ENCODE assay signal across 15 cellular contexts in the genomic region with DNA sequence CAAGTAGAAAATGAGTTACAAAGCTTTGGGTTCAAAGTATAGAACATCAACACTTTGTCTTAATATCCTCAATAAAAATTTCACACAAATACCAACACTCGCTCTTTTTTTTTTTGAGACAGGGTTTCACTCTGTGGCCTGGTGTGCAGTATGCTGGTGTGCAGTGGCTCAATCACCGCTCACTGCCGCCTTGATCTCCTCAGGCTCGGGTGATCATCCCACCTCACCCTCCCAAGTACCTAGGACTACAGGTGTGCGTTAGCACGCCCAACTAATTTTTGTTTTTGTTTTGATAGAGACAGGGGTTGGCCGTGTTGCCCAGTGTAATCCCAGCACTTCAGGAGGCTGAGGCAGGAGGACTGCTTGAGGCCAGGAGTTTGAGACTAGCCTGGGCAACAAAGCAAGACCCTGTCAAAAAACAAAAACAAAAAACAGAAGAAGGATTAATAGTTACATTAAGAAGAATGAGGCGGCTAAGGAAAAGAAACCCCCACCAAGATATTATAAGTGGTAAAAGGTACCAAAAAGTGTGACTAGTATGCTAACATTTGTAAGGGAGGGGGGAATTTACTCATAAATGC.
DNase-seq lines count a peak whose midpoint lies in the region; ATAC-seq and TF ChIP-seq lines count a peak whose summit lies in the region.
"Had no signal": no experiment of that assay in that cellular context is flagged by ENCODE, and none has a peak within 500 bp of the region (broad histone marks: within the 10 kb centered on the region; RNA-seq: fewer than 3 reads in every experiment).

No MANE protein-coding gene starts in this region.

- ATAC-seq in stimulated activated memory B cell treated with anti-CD40 and anti-IgM and Interleukin-4, amounts not matched to agents 10 μg/mL and 1 μg/mL and 100 μg/mL, for 72 hours: peak; percentile 71
- no peak for ATAC-seq in HG02852 (IDR thresholded peaks at IDR 0.05; ENCODE audit: unreplicated experiment)

- peaks cover 13% of the 10 kb centered on the region for H3K36me3 Mint-ChIP-seq in T-helper 1 cell treated with Interleukin-12 subunit alpha and Interleukin-12 subunit beta and Interleukin-4 antibody, amounts not matched to agents 30 μg/mL and 1 μg/mL, for 36 hours (ENCODE audit: low read depth)
- H3K36me3 Mint-ChIP-seq in dendritic cell treated with granulocyte-macrophage colony-stimulating factor and Interleukin-4, amounts not matched to agents 40 ng/mL and 50 ng/mL, for 4 days (ENCODE audit: low read depth): peaks cover 20% of the 10 kb centered on the region
- peaks cover 31% of the 10 kb centered on the region for H3K36me3 Mint-ChIP-seq in stimulated activated memory B cell treated with anti-CD40 and anti-IgM and Interleukin-4, amounts not matched to agents 10 μg/mL and 1 μg/mL and 100 μg/mL, for 72 hours

- peak overlapping the region; percentile 52 for H3K27ac ChIP-seq in KMS-11
- H3K27ac ChIP-seq: 22Rv1, VCaP had no signal

- H2AFZ ChIP-seq in KMS-11 (ENCODE audit: low read depth): no peak overlapping the region

- no peaks in the 10 kb centered on the region for H4K20me1 ChIP-seq in KMS-11 (ENCODE audit: insufficient read depth)

- peak overlapping the region; percentile 2; the same call in 1 of the 2 replicates for H3K9ac ChIP-seq in KMS-11

- no peaks in the 10 kb centered on the region for H3K27me3 ChIP-seq in KMS-11 (ENCODE audit: insufficient read depth, low read depth)

- no peaks in the 10 kb centered on the region for H3K36me3 ChIP-seq in KMS-11 (ENCODE audit: insufficient read depth)

- peak overlapping the region; percentile 45 for H3K4me2 ChIP-seq in KMS-11

- peaks cover 79% of the 10 kb centered on the region for H3K79me2 ChIP-seq in KMS-11 (ENCODE audit: insufficient read depth, low read depth)

- H3K4me1 ChIP-seq in KMS-11 (ENCODE audit: low read depth, poor library complexity, severe bottlenecking): peaks cover 81% of the 10 kb centered on the region

- H3K4me1 Mint-ChIP-seq in T-helper 1 cell treated with Interleukin-12 subunit alpha and Interleukin-12 subunit beta and Interleukin-4 antibody, amounts not matched to agents 30 μg/mL and 1 μg/mL, for 36 hours (ENCODE audit: low read depth): peaks cover 52% of the 10 kb centered on the region
- peaks cover 36% of the 10 kb centered on the region for H3K4me1 Mint-ChIP-seq in dendritic cell treated with granulocyte-macrophage colony-stimulating factor and Interleukin-4, amounts not matched to agents 40 ng/mL and 50 ng/mL, for 4 days (ENCODE audit: low read depth)
- H3K4me1 Mint-ChIP-seq in stimulated activated memory B cell treated with anti-CD40 and anti-IgM and Interleukin-4, amounts not matched to agents 10 μg/mL and 1 μg/mL and 100 μg/mL, for 72 hours: peaks cover 96% of the 10 kb centered on the region

- H3K9me3 Mint-ChIP-seq in T-helper 1 cell treated with Interleukin-12 subunit alpha and Interleukin-12 subunit beta and Interleukin-4 antibody, amounts not matched to agents 30 μg/mL and 1 μg/mL, for 36 hours: peaks cover under 1% of the 10 kb centered on the region
- H3K9me3 Mint-ChIP-seq in dendritic cell treated with granulocyte-macrophage colony-stimulating factor and Interleukin-4, amounts not matched to agents 40 ng/mL and 50 ng/mL, for 4 days: no peaks in the 10 kb centered on the region
- no peaks in the 10 kb centered on the region for H3K9me3 Mint-ChIP-seq in stimulated activated memory B cell treated with anti-CD40 and anti-IgM and Interleukin-4, amounts not matched to agents 10 μg/mL and 1 μg/mL and 100 μg/mL, for 72 hours

- TF ChIP-seq CTCF in KMS-11 (conservative IDR thresholded peaks at IDR 0.05; ENCODE audit: low read depth, low read length): no peak

- H3K4me3 ChIP-seq in KMS-11 (IDR thresholded peaks at IDR 0.05; ENCODE audit: insufficient read depth, low read depth, low read length): no peak overlapping the region
- H3K4me3 ChIP-seq: coronary artery had no signal

- intact Hi-C loops in dendritic cell treated with granulocyte-macrophage colony-stimulating factor and Interleukin-4, amounts not matched to agents 40 ng/mL and 50 ng/mL, for 4 days (cut with micrococcal nuclease): no loop called here

- no peak for DNase-seq in T-helper 1 cell
- no peak for DNase-seq in HCEC 1CT
- DNase-seq in DMS53 treated with DMSO at 0.1 percent for 48 hours (lab: John Stamatoyannopoulos, UW; ENCODE audit: unreplicated experiment): no peak
- DNase-seq: DMS79, NCI-H1436, NCI-H526 treated with DMSO at 0.1 percent for 48 hours, SHP77 had no signal

- peak overlapping the region; percentile 49 for H3K27ac Mint-ChIP-seq in T-helper 1 cell treated with Interleukin-12 subunit alpha and Interleukin-12 subunit beta and Interleukin-4 antibody, amounts not matched to agents 30 μg/mL and 1 μg/mL, for 36 hours
- peak overlapping the region; percentile 41 for H3K27ac Mint-ChIP-seq in dendritic cell treated with granulocyte-macrophage colony-stimulating factor and Interleukin-4, amounts not matched to agents 40 ng/mL and 50 ng/mL, for 4 days
- peak overlapping the region; percentile 100 for H3K27ac Mint-ChIP-seq in stimulated activated memory B cell treated with anti-CD40 and anti-IgM and Interleukin-4, amounts not matched to agents 10 μg/mL and 1 μg/mL and 100 μg/mL, for 72 hours

- H3K27me3 Mint-ChIP-seq in T-helper 1 cell treated with Interleukin-12 subunit alpha and Interleukin-12 subunit beta and Interleukin-4 antibody, amounts not matched to agents 30 μg/mL and 1 μg/mL, for 36 hours (ENCODE audit: low read depth): no peaks in the 10 kb centered on the region
- H3K27me3 Mint-ChIP-seq in dendritic cell treated with granulocyte-macrophage colony-stimulating factor and Interleukin-4, amounts not matched to agents 40 ng/mL and 50 ng/mL, for 4 days: no peaks in the 10 kb centered on the region
- H3K27me3 Mint-ChIP-seq in stimulated activated memory B cell treated with anti-CD40 and anti-IgM and Interleukin-4, amounts not matched to agents 10 μg/mL and 1 μg/mL and 100 μg/mL, for 72 hours: no peaks in the 10 kb centered on the region

- H3K4me3 Mint-ChIP-seq in T-helper 1 cell treated with Interleukin-12 subunit alpha and Interleukin-12 subunit beta and Interleukin-4 antibody, amounts not matched to agents 30 μg/mL and 1 μg/mL, for 36 hours: no peak overlapping the region
- no peak overlapping the region for H3K4me3 Mint-ChIP-seq in dendritic cell treated with granulocyte-macrophage colony-stimulating factor and Interleukin-4, amounts not matched to agents 40 ng/mL and 50 ng/mL, for 4 days
- H3K4me3 Mint-ChIP-seq in stimulated activated memory B cell treated with anti-CD40 and anti-IgM and Interleukin-4, amounts not matched to agents 10 μg/mL and 1 μg/mL and 100 μg/mL, for 72 hours: peak overlapping the region; percentile 80

Comparison
In these comparisons a context has a peak if more than half of its experiments do, and no peak if none do; other contexts are left out.
1. H3K27ac Mint-ChIP-seq: peak in every context shown above with its lines; median percentile 100 in stimulated activated memory B cell treated with anti-CD40 and anti-IgM and Interleukin-4, amounts not matched to agents 10 μg/mL and 1 μg/mL and 100 μg/mL, for 72 hours; 49 in T-helper 1 cell treated with Interleukin-12 subunit alpha and Interleukin-12 subunit beta and Interleukin-4 antibody, amounts not matched to agents 30 μg/mL and 1 μg/mL, for 36 hours; 41 in dendritic cell treated with granulocyte-macrophage colony-stimulating factor and Interleukin-4, amounts not matched to agents 40 ng/mL and 50 ng/mL, for 4 days.